ENCODE assay signal across 8 cellular contexts in genomic region chr1:155136728-155137127, GRCh38.
DNase-seq lines count a peak whose midpoint lies in the region; ATAC-seq and TF ChIP-seq lines count a peak whose summit lies in the region.

No MANE protein-coding gene starts in this region.

- H3K27me3 Mint-ChIP-seq in effector memory CD8-positive, alpha-beta T cell = no peaks in the 10 kb centered on the region

- peak overlapping the region; percentile 88 to 96 for H3K4me3 Mint-ChIP-seq in effector memory CD8-positive, alpha-beta T cell

- no peaks in the 10 kb centered on the region for H3K27me3 ChIP-seq in neutrophil

- peak overlapping the region; percentile 93 for H3K27ac ChIP-seq in neutrophil

- H3K4me1 ChIP-seq in neutrophil (ENCODE audit: control insufficient read depth in 1 of 2, insufficient read depth in 1 of 2, low read depth in 1 of 2, low read length in 1 of 2) = peaks cover 35% of the 10 kb centered on the region in 2 experiments

- no peaks in the 10 kb centered on the region for H3K9me3 ChIP-seq in neutrophil

- no peak for ATAC-seq in effector memory CD8-positive, alpha-beta T cell (replicated peaks)

- H3K4me3 ChIP-seq in GM08714 (ENCODE audit: low read length) (peak overlapping the region; percentile 88; the same call in 1 of the 2 replicates), neutrophil (ENCODE audit: low read depth in 1 of 2, low read length in 1 of 2) (peak overlapping the region; percentile 95 to 99)

- H3K36me3 Mint-ChIP-seq in effector memory CD8-positive, alpha-beta T cell (ENCODE audit: insufficient read depth) = peaks cover 14% of the 10 kb centered on the region

- peak overlapping the region; percentile 96 to 98 for H3K27ac Mint-ChIP-seq in effector memory CD8-positive, alpha-beta T cell

- no peaks in the 10 kb centered on the region for H3K9me3 Mint-ChIP-seq in effector memory CD8-positive, alpha-beta T cell

- H3K4me1 Mint-ChIP-seq in effector memory CD8-positive, alpha-beta T cell (ENCODE audit: low read depth in 2 of 2) = peaks cover 32 to 40% of the 10 kb centered on the region in 2 donors

- H3K36me3 ChIP-seq in neutrophil = no peaks in the 10 kb centered on the region

- no peak for TF ChIP-seq CTCF in neutrophil (IDR thresholded peaks at IDR 0.05)

- DNase-seq in RKO (ENCODE audit: low spot score) = peak; percentile 34
- no peak for DNase-seq in effector memory CD8-positive, alpha-beta T cell
- no peak for DNase-seq in NK-92 treated with Interleukin-12 subunit alpha and Interleukin-12 subunit beta, amount 100 ng/mL, for 24 hours (lab: John Stamatoyannopoulos, UW)
- DNase-seq in T-helper 9 cell = no peak
- no peak for DNase-seq in cerebellar cortex (ENCODE audit: low spot score)
- DNase-seq in DMS153 treated with DMSO at 0.1 percent for 48 hours (lab: John Stamatoyannopoulos, UW; ENCODE audit: unreplicated experiment) = no peak
